8 cellular contexts compared by ENCODE assay signal in genomic region chr5:178589180-178590140, GRCh38. TPM values are rescaled to one million over a fixed set of nuclear protein-coding genes. Genes with fewer than 3 reads are reported as not detected.
DNase-seq lines count a peak whose midpoint lies in the region; ATAC-seq lines count a peak whose summit lies in the region.

No MANE protein-coding gene starts in this region.

- peak; percentile 67 for DNase-seq in DMS 273 (lab: John Stamatoyannopoulos, UW; ENCODE audit: unreplicated experiment)
- DNase-seq in DMS 273 treated with DMSO at 0.1 percent for 48 hours (lab: John Stamatoyannopoulos, UW) = no peak
- peak; percentile 72 for DNase-seq in NCI-H748 (lab: John Stamatoyannopoulos, UW; ENCODE audit: unreplicated experiment)
- DNase-seq in dermis microvascular lymphatic vessel endothelial cell (ENCODE audit: low read depth in 2 of 2) = peak; percentile 4 to 58
- peak; percentile 48 to 75 for DNase-seq in lung microvascular endothelial cell (ENCODE audit: low read depth in 2 of 2)
- no peak for DNase-seq in NCI-H187 (lab: John Stamatoyannopoulos, UW)
- DNase-seq in ACHN = no peak

- ATAC-seq in GM18868 (IDR thresholded peaks at IDR 0.05; ENCODE audit: unreplicated experiment) = no peak

- in situ Hi-C loops in ACHN (cut with HindIII; ENCODE audit: low pct_ligation_motif_present, low pct_unique_long_range_greater_than_20kb, low sequenced_read_pairs) = no loop called here

RNA-seq across cellular contexts. Expression of gene COL23A1, which starts 0.7 kb away (rescaled TPM):
- 0.13 TPM in 2 replicates for total RNA-seq in dermis microvascular lymphatic vessel endothelial cell
- total RNA-seq in lung microvascular endothelial cell = under 0.01 and 0.40 TPM in 2 replicates

RNA-seq across cellular contexts. Expression of gene CLK4, which starts 37.4 kb away (rescaled TPM):
- total RNA-seq in dermis microvascular lymphatic vessel endothelial cell (13.5 and 17.7 TPM in 2 replicates), lung microvascular endothelial cell (10.5 and 26.0 TPM in 2 replicates)

Comparison
In these comparisons a context has a peak if more than half of its experiments do, and no peak if none do; other contexts are left out.
1. DNase-seq: peak in DMS 273 (single experiment), NCI-H748 (single experiment), dermis microvascular lymphatic vessel endothelial cell (2 of 2) and lung microvascular endothelial cell (2 of 2); none in DMS 273 treated with DMSO at 0.1 percent for 48 hours (single experiment), NCI-H187 (0 of 2) and ACHN (single experiment).